Comparison of ENCODE assay signal across 1 cellular context in genomic region chr12:23217158-23217557, GRCh38.
TF ChIP-seq lines count a peak whose summit lies in the region.

No MANE protein-coding gene starts in this region.

TF ChIP-seq in liver, 16 proteins besides CTCF, POLR2A, EP300 and RAD21 (continued from another document):
- no peak for TF ChIP-seq REST (IDR thresholded peaks at IDR 0.05)
- TF ChIP-seq TAF1 (conservative IDR thresholded peaks at IDR 0.05): no peak
- TF ChIP-seq ZBTB33 (IDR thresholded peaks at IDR 0.05): no peak
- no peak for TF ChIP-seq GABPA (IDR thresholded peaks at IDR 0.05 in 1 of 2, conservative IDR thresholded peaks at IDR 0.05 in 1 of 2)
- no peak for TF ChIP-seq ATF3 (IDR thresholded peaks at IDR 0.05)
- TF ChIP-seq HNF4A (conservative IDR thresholded peaks at IDR 0.05): no peak
- TF ChIP-seq RXRA (IDR thresholded peaks at IDR 0.05): no peak
- TF ChIP-seq FOXA2 (IDR thresholded peaks at IDR 0.05): no peak
- TF ChIP-seq EGR1 (IDR thresholded peaks at IDR 0.05; ENCODE audit: low read depth in 2 of 2): no peak
TF ChIP-seq in liver: peak in this region for 0.
